9 cellular contexts compared by ENCODE assay signal in the genomic region with DNA sequence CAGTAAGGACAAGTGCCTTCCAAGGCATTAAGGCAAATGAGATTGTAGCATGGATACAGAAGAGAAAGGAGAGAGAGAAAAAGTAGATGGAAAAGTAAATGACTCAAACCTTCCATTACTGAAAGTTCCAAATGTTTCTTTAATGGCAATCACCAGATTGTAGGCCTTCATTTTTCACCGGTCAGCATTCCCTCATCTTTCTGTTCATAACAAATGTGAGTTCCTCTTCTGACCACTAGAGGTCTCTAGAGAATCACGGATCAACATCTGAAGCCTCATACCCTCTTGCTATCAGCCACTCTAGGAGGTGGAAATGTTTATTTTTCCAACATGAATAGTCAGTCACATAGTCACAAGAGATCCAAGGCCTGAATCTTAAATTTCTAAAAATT.
DNase-seq lines count a peak whose midpoint lies in the region; ATAC-seq and TF ChIP-seq lines count a peak whose summit lies in the region.
"Had no signal": no experiment of that assay in that cellular context is flagged by ENCODE, and none has a peak within 500 bp of the region (broad histone marks: within the 10 kb centered on the region; RNA-seq: fewer than 3 reads in every experiment).

No MANE protein-coding gene starts in this region.

- peak; percentile 39 to 51 for ATAC-seq in naive thymus-derived CD8-positive, alpha-beta T cell

- TF ChIP-seq POLR2A in erythroblast (IDR thresholded peaks at IDR 0.05; ENCODE audit: low read length) = no peak

- H3K4me1 Mint-ChIP-seq in naive thymus-derived CD8-positive, alpha-beta T cell = peaks cover 0 to 7% (median 2%) of the 10 kb centered on the region in 4 donors

- H3K36me3 Mint-ChIP-seq in naive thymus-derived CD8-positive, alpha-beta T cell = no peaks in the 10 kb centered on the region

- no peak overlapping the region for H3K4me3 ChIP-seq in GM06990 (replicated peaks; ENCODE audit: low read depth, low read length)
- H3K4me3 ChIP-seq in H7 (ENCODE audit: insufficient read depth, low read depth, low read length) = no peak overlapping the region
- H3K4me3 ChIP-seq in LNCaP clone FGC (ENCODE audit: low read depth, low read length) = no peak overlapping the region
- H3K4me3 ChIP-seq: HAP-1 had no signal

- H3K36me3 ChIP-seq in GM06990 (ENCODE audit: control insufficient read depth, insufficient read depth, low read length) (no peaks in the 10 kb centered on the region), H7 (replicated peaks; ENCODE audit: control insufficient read depth, insufficient read depth, low read length) (no peaks in the 10 kb centered on the region)
- H3K36me3 ChIP-seq: HAP-1 had no signal

- no peak overlapping the region for H3K4me3 Mint-ChIP-seq in naive thymus-derived CD8-positive, alpha-beta T cell

- peak; percentile 75 for DNase-seq in A172 (ENCODE audit: low spot score)
- DNase-seq in GM06990 (ENCODE audit: extremely low read depth, insufficient read length) = no peak
- peak; percentile 49 for DNase-seq in H7
- peak; percentile 7 for DNase-seq in LNCaP clone FGC (ENCODE audit: low read depth)
- peak; percentile 53 for DNase-seq in SHP77 treated with DMSO at 0.1 percent for 48 hours (lab: John Stamatoyannopoulos, UW)
- peak; percentile 51 to 70 for DNase-seq in erythroblast (lab: John Stamatoyannopoulos, UW)
- peak in 5 of 10 donors; percentile 7 to 57 (median 53) for DNase-seq in naive thymus-derived CD8-positive, alpha-beta T cell
- no peak for DNase-seq in islet precursor cell

- H3K27ac Mint-ChIP-seq in naive thymus-derived CD8-positive, alpha-beta T cell = peak overlapping the region in 1 of 10 donors; percentile 20

- TF ChIP-seq CTCF in GM06990 (IDR thresholded peaks at IDR 0.05; ENCODE audit: insufficient read depth, low read length, poor library complexity, severe bottlenecking) = peak; percentile 69
- peak; percentile 67 for TF ChIP-seq CTCF in LNCaP clone FGC (IDR thresholded peaks at IDR 0.05; ENCODE audit: control insufficient read depth, extremely low read depth, insufficient read depth)

- H3K9me3 Mint-ChIP-seq in naive thymus-derived CD8-positive, alpha-beta T cell = peaks cover 0 to 1% (median 0%) of the 10 kb centered on the region in 9 donors

- POLR2A ChIA-PET in naive thymus-derived CD8-positive, alpha-beta T cell (lab: Charles Lee) = no interaction called here

- H3K27me3 Mint-ChIP-seq in naive thymus-derived CD8-positive, alpha-beta T cell = no peaks in the 10 kb centered on the region

- no peaks in the 10 kb centered on the region; the same call in 1 of the 2 replicates for H3K27me3 ChIP-seq in GM06990 (replicated peaks; ENCODE audit: control insufficient read depth, insufficient read depth, low read length)
- no peaks in the 10 kb centered on the region for H3K27me3 ChIP-seq in H7 (ENCODE audit: control insufficient read depth, insufficient read depth, low read length)

Comparison
In these comparisons a context has a peak if more than half of its experiments do, and no peak if none do; other contexts are left out.
1. DNase-seq: peak in A172 (single experiment), H7 (single experiment), LNCaP clone FGC (single experiment), SHP77 treated with DMSO at 0.1 percent for 48 hours (single experiment) and erythroblast (2 of 2); none in GM06990 (single experiment) and islet precursor cell (single experiment).